ENCODE assay signal across 1 cellular context in the genomic region with DNA sequence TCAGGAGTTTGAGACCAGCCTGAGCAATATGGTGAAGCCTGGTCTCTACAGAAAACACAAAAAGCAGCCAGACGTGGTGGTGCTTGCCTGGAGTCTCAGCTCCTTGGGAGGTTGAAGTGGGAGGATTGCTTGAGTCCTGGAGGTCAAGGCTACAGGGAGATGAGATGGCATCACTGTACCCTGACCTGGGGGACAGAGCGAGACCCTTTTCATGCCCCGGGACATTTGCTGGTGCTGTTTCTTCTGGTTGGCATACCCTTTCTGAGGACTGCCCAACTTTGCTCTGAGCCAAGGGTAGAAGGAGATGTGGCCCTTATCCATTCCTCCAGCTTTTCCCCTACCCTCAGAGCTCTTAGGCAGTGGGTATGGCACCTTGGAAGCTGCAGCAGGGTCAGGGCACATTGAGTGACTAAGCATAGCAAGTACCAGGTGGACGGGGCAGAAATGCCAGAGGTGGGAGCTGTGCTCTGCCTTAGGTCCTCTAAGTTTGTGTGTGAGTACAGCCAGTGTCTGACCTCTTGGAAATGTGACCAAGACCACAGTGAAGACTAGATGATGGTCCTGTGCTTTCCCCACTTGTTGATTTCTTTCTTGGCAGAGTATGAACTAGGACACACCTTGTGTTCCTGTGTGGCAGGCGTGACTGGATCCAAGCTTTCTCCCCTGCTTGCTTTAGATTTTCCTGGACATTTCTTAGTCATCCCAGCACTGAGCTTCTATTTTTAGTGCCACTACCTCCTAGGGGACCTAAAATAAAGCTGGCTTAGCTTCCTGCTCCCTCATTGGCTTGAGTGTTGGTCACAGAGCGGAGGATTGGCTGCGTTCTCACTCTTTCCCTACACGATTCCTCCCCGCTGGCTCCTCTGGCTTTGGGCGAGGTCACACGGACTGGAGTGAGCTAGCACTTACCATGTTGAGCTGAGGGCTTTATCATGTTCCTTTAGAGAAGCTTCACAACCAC.
TF ChIP-seq lines count a peak whose summit lies in the region.

No MANE protein-coding gene starts in this region.

TF ChIP-seq in IMR-90, 13 proteins besides CTCF, POLR2A, EP300 and RAD21:
- TF ChIP-seq, protein P1, sequence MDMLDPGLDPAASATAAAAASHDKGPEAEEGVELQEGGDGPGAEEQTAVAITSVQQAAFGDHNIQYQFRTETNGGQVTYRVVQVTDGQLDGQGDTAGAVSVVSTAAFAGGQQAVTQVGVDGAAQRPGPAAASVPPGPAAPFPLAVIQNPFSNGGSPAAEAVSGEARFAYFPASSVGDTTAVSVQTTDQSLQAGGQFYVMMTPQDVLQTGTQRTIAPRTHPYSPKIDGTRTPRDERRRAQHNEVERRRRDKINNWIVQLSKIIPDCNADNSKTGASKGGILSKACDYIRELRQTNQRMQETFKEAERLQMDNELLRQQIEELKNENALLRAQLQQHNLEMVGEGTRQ (IDR thresholded peaks at IDR 0.05; ENCODE audit: low read depth, low read length), result no peak
- TF ChIP-seq MAFK (IDR thresholded peaks at IDR 0.05; ENCODE audit: low read depth, low read length) (no peak), FOS (IDR thresholded peaks at IDR 0.05; ENCODE audit: low read depth, low read length) (no peak), CHD1 (IDR thresholded peaks at IDR 0.05; ENCODE audit: low read depth, low read length) (no peak), MXI1 (IDR thresholded peaks at IDR 0.05; ENCODE audit: borderline replicate concordance, low read depth, low read length) (no peak), CEBPB (IDR thresholded peaks at IDR 0.05; ENCODE audit: low read depth, low read length) (no peak), RFX5 (IDR thresholded peaks at IDR 0.05; ENCODE audit: low read depth, low read length) (no peak), RCOR1 (IDR thresholded peaks at IDR 0.05; ENCODE audit: insufficient replicate concordance, low read length) (no peak), MAZ (IDR thresholded peaks at IDR 0.05; ENCODE audit: borderline replicate concordance, low read depth, low read length) (no peak), BHLHE40 (IDR thresholded peaks at IDR 0.05; ENCODE audit: low read depth, low read length) (no peak), NFE2L2 (IDR thresholded peaks at IDR 0.05; ENCODE audit: low read depth, low read length) (no peak), SMC3 (IDR thresholded peaks at IDR 0.05; ENCODE audit: low read depth, low read length) (no peak)
- TF ChIP-seq, protein P2, sequence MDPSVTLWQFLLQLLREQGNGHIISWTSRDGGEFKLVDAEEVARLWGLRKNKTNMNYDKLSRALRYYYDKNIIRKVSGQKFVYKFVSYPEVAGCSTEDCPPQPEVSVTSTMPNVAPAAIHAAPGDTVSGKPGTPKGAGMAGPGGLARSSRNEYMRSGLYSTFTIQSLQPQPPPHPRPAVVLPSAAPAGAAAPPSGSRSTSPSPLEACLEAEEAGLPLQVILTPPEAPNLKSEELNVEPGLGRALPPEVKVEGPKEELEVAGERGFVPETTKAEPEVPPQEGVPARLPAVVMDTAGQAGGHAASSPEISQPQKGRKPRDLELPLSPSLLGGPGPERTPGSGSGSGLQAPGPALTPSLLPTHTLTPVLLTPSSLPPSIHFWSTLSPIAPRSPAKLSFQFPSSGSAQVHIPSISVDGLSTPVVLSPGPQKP (IDR thresholded peaks at IDR 0.05; ENCODE audit: borderline replicate concordance, low read depth, low read length), result no peak
TF ChIP-seq in IMR-90: peak in this region for 0.
